25 cellular contexts compared by ENCODE assay signal in genomic region chr13:61575941-61576340, GRCh38.
DNase-seq lines count a peak whose midpoint lies in the region; ATAC-seq and TF ChIP-seq lines count a peak whose summit lies in the region.
"Had no signal": no experiment of that assay in that cellular context is flagged by ENCODE, and none has a peak within 500 bp of the region (broad histone marks: within the 10 kb centered on the region; RNA-seq: fewer than 3 reads in every experiment).

No MANE protein-coding gene starts in this region.

- TF ChIP-seq CTCF in OCI-LY3 (IDR thresholded peaks at IDR 0.05; ENCODE audit: low read depth, low read length) (no peak), SU-DHL-6 (IDR thresholded peaks at IDR 0.05; ENCODE audit: insufficient read depth, low read length, poor library complexity, severe bottlenecking) (no peak), GM13976 (IDR thresholded peaks at IDR 0.05; ENCODE audit: borderline replicate concordance, control extremely low read depth, extremely low read depth, insufficient read depth, missing control alignments) (no peak), lower leg skin (IDR thresholded peaks at IDR 0.05) (no peak)

- no peak overlapping the region for H2AK5ac ChIP-seq in neuronal stem cell (ENCODE audit: low read depth, low read length)

- H3K79me2 ChIP-seq in OCI-LY3 (ENCODE audit: low read length) (no peaks in the 10 kb centered on the region), SU-DHL-6 (ENCODE audit: insufficient read depth, low read length) (no peaks in the 10 kb centered on the region)

- ATAC-seq in left lobe of liver (peak; percentile 79), HG03139 (IDR thresholded peaks at IDR 0.05; ENCODE audit: unreplicated experiment) (no peak)
- ATAC-seq: GM12878 had no signal

- H2BK120ac ChIP-seq in neuronal stem cell (ENCODE audit: low read depth, low read length): no peak overlapping the region

- no peak overlapping the region for H4K8ac ChIP-seq in neuronal stem cell (ENCODE audit: low read depth, low read length)

- H3K4me1 ChIP-seq in OCI-LY3 (ENCODE audit: low read length) (peaks cover 7% of the 10 kb centered on the region), neuronal stem cell (ENCODE audit: control insufficient read depth in 2 of 2, insufficient read depth in 1 of 2, low read depth in 1 of 2, low read length in 2 of 2) (peaks cover 0 to 6% of the 10 kb centered on the region in 2 donors)
- H3K4me1 ChIP-seq: BE2C, BLaER1 had no signal

- no peak overlapping the region for H3K18ac ChIP-seq in neuronal stem cell (ENCODE audit: low read length)

- no peak overlapping the region for H3K9ac ChIP-seq in OCI-LY3 (ENCODE audit: low read length)
- H3K9ac ChIP-seq in SU-DHL-6 (ENCODE audit: low read length): no peak overlapping the region
- no peak overlapping the region for H3K9ac ChIP-seq in neuronal stem cell (ENCODE audit: low read depth, low read length, poor library complexity)
- H3K9ac ChIP-seq: BLaER1 had no signal

- H3K23ac ChIP-seq in neuronal stem cell (ENCODE audit: low read depth, low read length, poor library complexity): no peak overlapping the region

- H3K9me3 ChIP-seq in OCI-LY3 (ENCODE audit: insufficient read depth, low read length) (no peaks in the 10 kb centered on the region), SU-DHL-6 (ENCODE audit: insufficient read depth, low read length) (no peaks in the 10 kb centered on the region), neuronal stem cell (replicated peaks in 1 of 2; ENCODE audit: control insufficient read depth in 2 of 2, insufficient read depth in 1 of 2, low read depth in 1 of 2, low read length in 2 of 2) (no peaks in the 10 kb centered on the region)
- H3K9me3 ChIP-seq: BE2C, BLaER1 had no signal

- H3K4me2 ChIP-seq in OCI-LY3 (ENCODE audit: low read length) (no peak overlapping the region), SU-DHL-6 (ENCODE audit: low read depth, low read length, poor library complexity, severe bottlenecking) (no peak overlapping the region), neuronal stem cell (ENCODE audit: insufficient read depth, low read length, poor library complexity, severe bottlenecking) (no peak overlapping the region)
- H3K4me2 ChIP-seq: BLaER1 had no signal

- H3K14ac ChIP-seq in neuronal stem cell (ENCODE audit: low read length): no peak overlapping the region

- H3K4ac ChIP-seq in neuronal stem cell (ENCODE audit: low read length): no peak overlapping the region

- no peaks in the 10 kb centered on the region for H3F3A ChIP-seq in SU-DHL-6 (ENCODE audit: insufficient read depth)

- H3K27me3 ChIP-seq in OCI-LY3 (ENCODE audit: low read depth, low read length) (no peaks in the 10 kb centered on the region), SU-DHL-6 (ENCODE audit: low read length) (no peaks in the 10 kb centered on the region), neuronal stem cell (ENCODE audit: control insufficient read depth in 3 of 3, insufficient read depth in 3 of 3, low read depth in 1 of 3, low read length in 3 of 3) (no peaks in the 10 kb centered on the region)
- H3K27me3 ChIP-seq: BE2C, BLaER1 had no signal

- intact Hi-C loops in lower leg skin (cut with DNase I; ENCODE audit: low total_unique reads): no loop called here

- in situ Hi-C loops in GM13976 (cut with MboI; ENCODE audit: low sequenced_read_pairs, unreplicated experiment): no loop called here

- WGBS in neuronal stem cell (ENCODE audit: extremely low coverage in 2 of 2, insufficient read length in 2 of 2, insufficient replicate concordance in 1 of 2), 2 donors: no CpG with 5 or more reads among the region's 2 CpGs
- WGBS in lower leg skin, 2 donors: 71 to 72% methylated on average over 2 of the region's 2 CpGs

- no peak overlapping the region for H3K4me3 ChIP-seq in OCI-LY3 (ENCODE audit: low read length)
- H3K4me3 ChIP-seq in SU-DHL-6 (ENCODE audit: insufficient read depth, low read length, poor library complexity, severe bottlenecking): no peak overlapping the region
- H3K4me3 ChIP-seq in neuronal stem cell (ENCODE audit: low read length in 2 of 2): no peak overlapping the region
- H3K4me3 ChIP-seq in lower leg skin (ENCODE audit: low read depth, poor library complexity, severe bottlenecking): no peak overlapping the region
- H3K4me3 ChIP-seq: BLaER1, GM12878 had no signal

- no peak for DNase-seq in left lobe of liver (ENCODE audit: low spot score)
- no peak for DNase-seq in neuronal stem cell (ENCODE audit: low spot score)
- no peak for DNase-seq in GM13976 (ENCODE audit: low spot score)
- no peak for DNase-seq in NCI-H146 treated with DMSO at 0.1 percent for 48 hours (lab: John Stamatoyannopoulos, UW; ENCODE audit: unreplicated experiment)
- DNase-seq in lower leg skin (ENCODE audit: low spot score in 2 of 2): no peak
- DNase-seq: 8988T; ACHN; BE2C; C1 segment of cervical spinal cord; CD4-positive, alpha-beta memory T cell; CD4-positive, CD25-positive, alpha-beta regulatory T cell; CD8-positive, alpha-beta memory T cell; COR-L47; DMS 273 treated with DMSO at 0.1 percent for 48 hours; DMS153; DMS53; DMS79; DND-41; EL; GDM1 had no signal

- no peak overlapping the region for H2BK12ac ChIP-seq in neuronal stem cell (ENCODE audit: low read length)

- H3K79me1 ChIP-seq in neuronal stem cell (ENCODE audit: low read depth, low read length): no peaks in the 10 kb centered on the region

- no peak overlapping the region for H2BK5ac ChIP-seq in neuronal stem cell (ENCODE audit: low read length)

- no peaks in the 10 kb centered on the region for H3K9me2 ChIP-seq in SU-DHL-6 (replicated peaks; ENCODE audit: insufficient read depth, low read length)

- TF ChIP-seq POLR2A in lower leg skin (IDR thresholded peaks at IDR 0.05): no peak

- H3K36me3 ChIP-seq in OCI-LY3 (replicated peaks; ENCODE audit: low read depth, low read length) (no peaks in the 10 kb centered on the region), SU-DHL-6 (ENCODE audit: low read length) (no peaks in the 10 kb centered on the region), neuronal stem cell (replicated peaks in 1 of 2; ENCODE audit: control insufficient read depth in 2 of 2, insufficient read depth in 2 of 2, low read length in 2 of 2) (no peaks in the 10 kb centered on the region)
- H3K36me3 ChIP-seq: BE2C, BLaER1 had no signal

- H2BK15ac ChIP-seq in neuronal stem cell (ENCODE audit: low read length): no peak overlapping the region

- H2AFZ ChIP-seq in OCI-LY3 (ENCODE audit: low read depth, low read length) (0 out of 2 replicates have a peak overlapping the region, but pooled peaks have one; percentile 26), SU-DHL-6 (ENCODE audit: low read depth, low read length, severe bottlenecking) (peak overlapping the region; percentile 72), neuronal stem cell (ENCODE audit: low read length) (peak overlapping the region; percentile 42)

- H4K91ac ChIP-seq in neuronal stem cell (ENCODE audit: low read depth, low read length, poor library complexity): no peak overlapping the region

- H4K20me1 ChIP-seq in OCI-LY3 (ENCODE audit: insufficient read depth, low read length): no peaks in the 10 kb centered on the region
- no peaks in the 10 kb centered on the region for H4K20me1 ChIP-seq in SU-DHL-6 (ENCODE audit: low read depth, low read length)
- H4K20me1 ChIP-seq: BLaER1 had no signal

- no peak overlapping the region for H3K27ac ChIP-seq in OCI-LY3 (ENCODE audit: low read length)
- H3K27ac ChIP-seq in SU-DHL-6 (ENCODE audit: low read depth, low read length): no peak overlapping the region
- no peak overlapping the region for H3K27ac ChIP-seq in neuronal stem cell (replicated peaks; ENCODE audit: low read length)
- H3K27ac ChIP-seq: BLaER1 had no signal
